20 cellular contexts compared by ENCODE assay signal in genomic region chr3:43009547-43009946, GRCh38. TPM values are rescaled to one million over a fixed set of nuclear protein-coding genes. Genes with fewer than 3 reads are reported as not detected.
"Had no signal": no experiment of that assay in that cellular context is flagged by ENCODE, and none has a peak within 500 bp of the region (broad histone marks: within the 10 kb centered on the region; RNA-seq: fewer than 3 reads in every experiment).

No MANE protein-coding gene starts in this region.

- H3K4me3 ChIP-seq: heart left ventricle, mucosa of descending colon, ovary, spleen, thoracic aorta, upper lobe of left lung had no signal

- H3K36me3 ChIP-seq: heart left ventricle, ovary, spleen, thoracic aorta, upper lobe of left lung had no signal

- DNase-seq: activated CD4-positive, alpha-beta memory T cell treated with anti-CD3 and anti-CD28 coated beads for 36 hours; activated CD4-positive, alpha-beta T cell treated with anti-CD3 and anti-CD28 coated beads for 36 hours; activated gamma-delta T cell treated with Interleukin-2 at 50 U/mL for 16 hours; activated naive CD8-positive, alpha-beta T cell treated with anti-CD3 and anti-CD28 coated beads for 36 hours; activated T-cell treated with anti-CD3 and anti-CD28 coated beads for 4 hours; amniotic stem cell; effector memory CD8-positive, alpha-beta T cell; foreskin fibroblast; heart left ventricle; kidney glomerular epithelial cell; mesenchymal stem cell; mucosa of descending colon; naive B cell; ovary; spleen; stimulated activated naive B cell treated with anti-CD40 and anti-IgM and Interleukin-4, amounts not matched to agents 10 μg/mL and 1 μg/mL and 100 μg/mL, for 72 hours; upper lobe of left lung had no signal

- H3K27ac ChIP-seq: heart left ventricle, ovary, spleen, thoracic aorta, upper lobe of left lung had no signal

- H3K9me3 ChIP-seq: ovary, thoracic aorta had no signal

- H3K27me3 ChIP-seq: heart left ventricle, ovary, spleen, upper lobe of left lung had no signal

- H3K4me1 ChIP-seq: heart left ventricle, spleen had no signal

- ATAC-seq: activated CD4-positive, alpha-beta T cell treated with anti-CD3 and anti-CD28 coated beads for 36 hours; effector memory CD8-positive, alpha-beta T cell; heart left ventricle; mucosa of descending colon; stimulated activated naive B cell treated with anti-CD40 and anti-IgM and Interleukin-4, amounts not matched to agents 10 μg/mL and 1 μg/mL and 100 μg/mL, for 72 hours; WTC11 had no signal

RNA-seq across cellular contexts. Expression of gene GASK1A, which starts 30.4 kb away (rescaled TPM):
- total RNA-seq: activated CD4-positive, alpha-beta memory T cell treated with anti-CD3 and anti-CD28 coated beads for 36 hours; activated CD4-positive, alpha-beta T cell treated with anti-CD3 and anti-CD28 coated beads for 36 hours; activated T-helper 1 cell treated with anti-CD3 and anti-CD28 coated beads, Interleukin-12 subunit alpha, Interleukin-12 subunit beta, Interleukin-2, Interleukin-4 antibody, amounts not matched to agents 30 ng/mL and 10 ng/mL and 1 ng/mL, durations not matched to agents 14 hours and 24 hours and 36 hours had no signal
